Comparison of ENCODE assay signal across 8 cellular contexts in genomic region chr6:684831-685636, GRCh38. TPM values are rescaled to one million over a fixed set of nuclear protein-coding genes. Genes with fewer than 3 reads are reported as not detected.
DNase-seq lines count a peak whose midpoint lies in the region; ATAC-seq, FAIRE-seq and TF ChIP-seq lines count a peak whose summit lies in the region.

No MANE protein-coding gene starts in this region.

- no peak overlapping the region for H2AFZ ChIP-seq in keratinocyte (ENCODE audit: control insufficient read depth, low read length)
- H2AFZ ChIP-seq in OCI-LY7 (ENCODE audit: low read length), result no peak overlapping the region

- no peak for FAIRE-seq in keratinocyte (lab: Jason Lieb, UNC)

- POLR2A ChIA-PET in OCI-LY7 (lab: Charles Lee), result interaction anchor here (0.7 to 1.2 kb wide), 4 partner anchors 8 to 483 kb away, joined by 3 to 4 read pairs (median 4); no protein-coding TSS in a partner anchor

- no peak overlapping the region for H3K4me3 ChIP-seq in SJSA1
- no peak overlapping the region for H3K4me3 ChIP-seq in keratinocyte (ENCODE audit: control insufficient read depth in 2 of 3, extremely low read depth in 1 of 3, insufficient read depth in 2 of 3, low read depth in 1 of 3, low read length in 3 of 3)
- H3K4me3 ChIP-seq in testis, result no peak overlapping the region
- no peak overlapping the region for H3K4me3 ChIP-seq in MG63
- no peak overlapping the region for H3K4me3 ChIP-seq in OCI-LY7 (ENCODE audit: low read depth, low read length, poor library complexity, severe bottlenecking)

- intact Hi-C loops in testis (cut with DNase I; ENCODE audit: low total_unique reads), result no loop called here
- intact Hi-C loops in OCI-LY7 (cut with micrococcal nuclease; ENCODE audit: unreplicated experiment), result no loop called here

- CTCF ChIA-PET in OCI-LY7 (lab: Charles Lee; ENCODE audit: unreplicated experiment), result no interaction called here

- 85% methylated on average over 6 of the region's 6 CpGs for WGBS in testis, 2 donors

- TF ChIP-seq POLR2A in testis (IDR thresholded peaks at IDR 0.05), result no peak

- H3K79me2 ChIP-seq in keratinocyte (ENCODE audit: control insufficient read depth, insufficient read depth, low read length) (peaks cover 88% of the 10 kb centered on the region), OCI-LY7 (ENCODE audit: insufficient read depth, low read depth, low read length) (peaks cover 3% of the 10 kb centered on the region; the same call in 1 of the 2 replicates)

- dilution Hi-C loops in keratinocyte (cut with MboI; ENCODE audit: extremely low pct_ligation_motif_present, low sequenced_read_pairs), result no loop called here

- peaks cover 3% of the 10 kb centered on the region for H3K9me1 ChIP-seq in keratinocyte (ENCODE audit: control insufficient read depth, extremely low read depth, insufficient read depth, low read length)

- H3K4me1 ChIP-seq in SJSA1 (replicated peaks), result peaks cover 70% of the 10 kb centered on the region
- peaks cover 27% of the 10 kb centered on the region for H3K4me1 ChIP-seq in keratinocyte (ENCODE audit: control insufficient read depth, extremely low read depth, insufficient read depth, low read length)
- peaks cover 10% of the 10 kb centered on the region for H3K4me1 ChIP-seq in testis
- peaks cover 7% of the 10 kb centered on the region for H3K4me1 ChIP-seq in OCI-LY7 (ENCODE audit: insufficient read depth, low read length, poor library complexity, severe bottlenecking)

- no peak overlapping the region for H3K9ac ChIP-seq in keratinocyte (ENCODE audit: control insufficient read depth, extremely low read depth, insufficient read depth, low read length)

- H3K9me3 ChIP-seq in SJSA1 (replicated peaks) (no peaks in the 10 kb centered on the region), keratinocyte (ENCODE audit: control insufficient read depth, low read depth, low read length) (no peaks in the 10 kb centered on the region), testis (no peaks in the 10 kb centered on the region), MG63 (no peaks in the 10 kb centered on the region), OCI-LY7 (ENCODE audit: low read length) (no peaks in the 10 kb centered on the region)

- H3K36me3 ChIP-seq in SJSA1 (peaks cover 44% of the 10 kb centered on the region), keratinocyte (ENCODE audit: control insufficient read depth in 2 of 2, extremely low read depth in 1 of 2, insufficient read depth in 2 of 2, low read length in 2 of 2) (peaks cover 6 to 14% of the 10 kb centered on the region in 2 experiments), testis (ENCODE audit: low read depth, missing control alignments) (no peaks in the 10 kb centered on the region), MG63 (no peaks in the 10 kb centered on the region), OCI-LY7 (ENCODE audit: insufficient read depth, low read length) (peaks cover 20% of the 10 kb centered on the region; the same call in 1 of the 2 replicates)

- peak overlapping the region; percentile 80 for H3K27ac ChIP-seq in SJSA1
- H3K27ac ChIP-seq in keratinocyte (ENCODE audit: control insufficient read depth, insufficient read depth, low read length), result no peak overlapping the region
- no peak overlapping the region for H3K27ac ChIP-seq in testis
- no peak overlapping the region for H3K27ac ChIP-seq in OCI-LY7 (ENCODE audit: low read depth, low read length, poor library complexity, severe bottlenecking)

- H3K27me3 ChIP-seq in SJSA1 (replicated peaks) (no peaks in the 10 kb centered on the region), keratinocyte (ENCODE audit: control insufficient read depth, extremely low read depth, insufficient read depth, low read length) (no peaks in the 10 kb centered on the region), testis (no peaks in the 10 kb centered on the region), MG63 (no peaks in the 10 kb centered on the region)

- peak; percentile 63 for ATAC-seq in GM18873 (IDR thresholded peaks at IDR 0.05; ENCODE audit: low FRiP score, unreplicated experiment)
- peak; percentile 77 for ATAC-seq in HG02642 (IDR thresholded peaks at IDR 0.05; ENCODE audit: poor library complexity, unreplicated experiment)

- peak in 1 of 2 experiments; percentile 72 for DNase-seq in SJSA1 (ENCODE audit: low read depth in 1 of 2, low spot score in 2 of 2)
- DNase-seq in keratinocyte (ENCODE audit: low read depth, low spot score), result no peak
- no peak for DNase-seq in testis
- no peak for DNase-seq in DMS53 treated with DMSO at 0.1 percent for 48 hours (lab: John Stamatoyannopoulos, UW; ENCODE audit: unreplicated experiment)
- DNase-seq in MG63, result no peak
- DNase-seq in OCI-LY7 (ENCODE audit: low spot score), result no peak

- H4K20me1 ChIP-seq in keratinocyte (ENCODE audit: control insufficient read depth, extremely low read depth, insufficient read depth, low read length) (peaks cover 6% of the 10 kb centered on the region), OCI-LY7 (ENCODE audit: insufficient read depth, low read length) (no peaks in the 10 kb centered on the region)

- TF ChIP-seq CTCF in keratinocyte (optimal IDR thresholded peaks at IDR 0.05 in 1 of 3, IDR thresholded peaks at IDR 0.05 in 1 of 3, conservative IDR thresholded peaks at IDR 0.05 in 1 of 3; ENCODE audit: extremely low read depth in 1 of 3, insufficient read depth in 2 of 3, low read length in 3 of 3) (no peak), testis (IDR thresholded peaks at IDR 0.05) (no peak), OCI-LY7 (conservative IDR thresholded peaks at IDR 0.05; ENCODE audit: low read length) (no peak)

- no peaks in the 10 kb centered on the region for H3K9me2 ChIP-seq in OCI-LY7 (ENCODE audit: insufficient read depth, low read length)

- BruUV-seq in OCI-LY7 (replicated peaks; lab: Mats Ljungman, UMichigan), result no TSS peak

- H3K4me2 ChIP-seq in keratinocyte (ENCODE audit: control insufficient read depth, extremely low read depth, insufficient read depth, low read depth, low read length), result peak overlapping the region; percentile 5
- H3K4me2 ChIP-seq in OCI-LY7 (ENCODE audit: low read length), result no peak overlapping the region

RNA-seq across cellular contexts. Expression of gene EXOC2, which starts 7.9 kb away (rescaled TPM):
- 60.8 and 86.5 TPM in 2 replicates for total RNA-seq in SJSA1 (2014; rRNA removed; shearing (Covaris generic))
- polyA plus RNA-seq in keratinocyte (25.7 to 28.4 TPM (median 26.4 TPM) in 3 replicates), testis (ENCODE audit: insufficient read depth, low read depth, low replicate concordance) (32.8 TPM)
- polyA plus RNA-seq in keratinocyte (2011; ENCODE audit: low read depth), result 13.4 TPM
- 15.3 and 24.6 TPM in 2 replicates for polyA plus RNA-seq in keratinocyte (2011; cell fraction: cytosol; rRNA removed)
- polyA plus RNA-seq in keratinocyte (2011; cell fraction: nucleus; rRNA removed), result 34.5 and 38.3 TPM in 2 replicates
- polyA plus RNA-seq in keratinocyte (2012; ENCODE audit: low replicate concordance), result 15.8 and 22.4 TPM in 2 replicates
- polyA minus RNA-seq in keratinocyte, result 20.9 to 55.6 TPM (median 52.3 TPM) in 3 replicates
- polyA minus RNA-seq in keratinocyte (2011; cell fraction: cytosol; rRNA and poly(A)+ RNA removed), result 34.3 TPM
- 35.2 and 63.9 TPM in 2 replicates for polyA minus RNA-seq in keratinocyte (2011; cell fraction: nucleus; rRNA and poly(A)+ RNA removed)
- total RNA-seq in testis (10 to 100 TPM; 44.3 to 51.0 TPM), OCI-LY7 (2022) (24.8 and 26.4 TPM in 2 replicates)
- 16.9 and 19.7 TPM in 2 replicates for total RNA-seq in MG63 (2014; rRNA removed; shearing (Covaris generic); ENCODE audit: low replicate concordance)
- total RNA-seq in OCI-LY7 (2014; rRNA removed; shearing (Covaris generic)), result 16.5 and 22.5 TPM in 2 replicates

RNA-seq across cellular contexts. Expression of gene HUS1B, which starts 28.1 kb away (rescaled TPM):
- total RNA-seq in SJSA1 (2014; rRNA removed; shearing (Covaris generic)), result 3.3 TPM in 1 of 2 replicates, not detected in the other
- polyA plus RNA-seq in keratinocyte (0.05 to 0.13 TPM (median 0.12 TPM) in 3 replicates), testis (ENCODE audit: insufficient read depth, low read depth, low replicate concordance) (1.3 TPM)
- polyA plus RNA-seq in keratinocyte (2011; ENCODE audit: low read depth), result not detected
- polyA plus RNA-seq in keratinocyte (2011; cell fraction: cytosol; rRNA removed), result not detected in 2 replicates
- 0.47 and 0.48 TPM in 2 replicates for polyA plus RNA-seq in keratinocyte (2011; cell fraction: nucleus; rRNA removed)
- polyA plus RNA-seq in keratinocyte (2012; ENCODE audit: low replicate concordance), result 0.38 TPM in 1 of 2 replicates, not detected in the other
- polyA minus RNA-seq in keratinocyte, result 0.30 to 0.35 TPM (median 0.33 TPM) in 3 replicates
- polyA minus RNA-seq in keratinocyte (2011; cell fraction: cytosol; rRNA and poly(A)+ RNA removed), result not detected
- 2.6 and 2.7 TPM in 2 replicates for polyA minus RNA-seq in keratinocyte (2011; cell fraction: nucleus; rRNA and poly(A)+ RNA removed)
- total RNA-seq in testis (10 to 100 TPM in 1 of 2 donors, 1 to 10 TPM in 1; 8.9 to 13.5 TPM), OCI-LY7 (2022) (1.6 and 1.7 TPM in 2 replicates)
- 0.22 TPM in 1 of 2 replicates, not detected in the other for total RNA-seq in MG63 (2014; rRNA removed; shearing (Covaris generic); ENCODE audit: low replicate concordance)
- 3.1 and 3.8 TPM in 2 replicates for total RNA-seq in OCI-LY7 (2014; rRNA removed; shearing (Covaris generic))
